ENCODE assay signal across 24 cellular contexts in the genomic region with DNA sequence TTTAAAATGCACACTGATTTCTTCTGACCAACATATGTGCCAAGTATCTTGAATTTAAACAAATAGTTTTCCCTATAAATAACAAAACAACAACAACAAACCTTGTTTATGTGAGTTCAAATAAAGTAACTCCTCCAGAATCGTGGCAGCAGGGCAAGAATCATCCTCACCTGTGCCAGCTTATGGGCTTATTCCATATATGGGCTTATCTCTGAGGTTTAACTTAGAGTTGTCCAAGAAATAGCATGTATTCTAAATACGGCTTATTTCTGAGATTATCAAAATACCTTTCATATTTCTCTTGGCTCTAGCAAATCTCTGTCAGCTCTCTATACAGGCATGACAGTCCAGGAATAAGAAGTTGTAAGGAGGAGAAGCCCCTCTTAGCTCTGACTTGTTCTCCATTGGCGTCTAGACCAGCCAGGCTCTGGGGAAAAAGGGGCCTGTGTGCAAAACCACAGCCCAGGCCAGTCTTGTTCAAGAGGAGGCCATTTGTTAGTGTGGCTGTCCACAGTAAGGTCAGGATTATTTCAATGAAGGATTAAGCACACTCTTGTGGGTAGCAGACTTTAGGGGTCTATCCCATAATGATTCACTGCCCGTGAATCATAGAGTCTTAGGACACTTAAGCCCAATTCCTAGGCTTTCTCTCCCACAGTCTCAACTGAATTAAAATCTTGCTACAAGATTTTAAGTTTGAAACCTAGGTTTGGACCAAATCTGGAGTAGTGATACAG.
"Had no signal": no experiment of that assay in that cellular context is flagged by ENCODE, and none has a peak within 500 bp of the region (broad histone marks: within the 10 kb centered on the region; RNA-seq: fewer than 3 reads in every experiment).

No MANE protein-coding gene starts in this region.

- H3K27ac ChIP-seq: tibial artery had no signal

- H3K27me3 ChIP-seq: tibial artery had no signal

- FAIRE-seq: endothelial cell of umbilical vein had no signal

- DNase-seq: activated CD4-positive, alpha-beta T cell treated with anti-CD3 and anti-CD28 coated beads for 4 hours; activated CD4-positive, alpha-beta T cell treated with anti-CD3 and anti-CD28 coated beads, Interleukin-2, amount 50 U/mL, for 48 hours; activated CD4-positive, CD25-positive, alpha-beta regulatory T cell; activated effector memory CD4-positive, alpha-beta T cell treated with Interleukin-2 at 50 U/mL for 16 hours; activated naive CD4-positive, alpha-beta T cell treated with anti-CD3 and anti-CD28 coated beads for 36 hours; activated T-cell treated with anti-CD3 and anti-CD28 coated beads, Interleukin-2, amount 50 U/mL, for 72 hours; anterior cingulate cortex; dermis blood vessel endothelial cell; effector CD8-positive, alpha-beta T cell; foreskin melanocyte; hippocampal formation; left ventricle myocardium inferior; occipital lobe; retina; stimulated activated CD4-positive, alpha-beta T cell treated with anti-CD3 and anti-CD28 coated beads, Interleukin-1b, Interleukin-23, amount 100 ng/mL, for 48 hours; substantia nigra; SW 1271; T-helper 17 cell; tibial artery had no signal

- H3K4me1 Mint-ChIP-seq: T-helper 17 cell had no signal

- H3K36me3 ChIP-seq: left ventricle myocardium inferior, tibial artery had no signal

- ATAC-seq: activated T-cell treated with anti-CD3 and anti-CD28 coated beads, Interleukin-2, amount 50 U/mL, for 72 hours; esophagus mucosa; T-helper 17 cell had no signal

- H3K4me3 ChIP-seq: left ventricle myocardium inferior, tibial artery had no signal

- H3K27ac Mint-ChIP-seq: activated naive CD4-positive, alpha-beta T cell treated with anti-CD3 and anti-CD28 coated beads for 36 hours; activated T-cell treated with anti-CD3 and anti-CD28 coated beads, Interleukin-2, amount 50 U/mL, for 72 hours; stimulated activated naive CD8-positive, alpha-beta T cell treated with anti-CD3 and anti-CD28 coated beads, Interleukin-15, Interleukin-2, amounts not matched to agents 100 ng/mL and 50 ng/mL, for 24 hours; T-helper 17 cell had no signal

- H3K9me3 ChIP-seq: tibial artery had no signal

- H3K36me3 Mint-ChIP-seq: brain had no signal

- H3K4me3 Mint-ChIP-seq: activated naive CD4-positive, alpha-beta T cell treated with anti-CD3 and anti-CD28 coated beads for 36 hours; activated T-cell treated with anti-CD3 and anti-CD28 coated beads, Interleukin-2, amount 50 U/mL, for 72 hours; brain; mesothelial cell of epicardium; stimulated activated naive CD8-positive, alpha-beta T cell treated with anti-CD3 and anti-CD28 coated beads, Interleukin-15, Interleukin-2, amounts not matched to agents 100 ng/mL and 50 ng/mL, for 24 hours; T-helper 17 cell had no signal

- H3K9me3 Mint-ChIP-seq: activated naive CD4-positive, alpha-beta T cell treated with anti-CD3 and anti-CD28 coated beads for 36 hours; stimulated activated naive CD8-positive, alpha-beta T cell treated with anti-CD3 and anti-CD28 coated beads, Interleukin-15, Interleukin-2, amounts not matched to agents 100 ng/mL and 50 ng/mL, for 24 hours had no signal
